ENCODE assay signal across 18 cellular contexts in the genomic region with DNA sequence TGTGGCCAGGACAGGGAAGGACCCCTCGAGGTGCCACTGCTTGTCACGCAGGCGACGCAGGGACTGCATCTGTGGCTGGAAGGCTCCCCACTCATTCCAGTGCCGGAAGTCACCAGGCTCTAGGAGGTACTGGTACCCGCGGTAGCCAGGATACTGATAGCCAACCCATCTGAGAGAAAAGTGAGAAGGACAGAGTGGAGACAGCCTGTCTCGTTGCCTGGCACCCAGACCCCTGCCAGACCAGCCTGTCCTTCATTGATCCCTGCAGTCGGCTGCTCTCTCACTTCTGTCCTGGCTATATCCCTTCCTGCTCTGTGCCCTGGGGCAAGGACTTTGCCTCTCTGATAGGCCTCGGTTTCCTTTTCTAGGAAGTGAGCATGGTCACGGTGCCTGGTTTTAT. TPM values are rescaled to one million over a fixed set of nuclear protein-coding genes. Genes with fewer than 3 reads are reported as not detected.
DNase-seq lines count a peak whose midpoint lies in the region; ATAC-seq, FAIRE-seq and TF ChIP-seq lines count a peak whose summit lies in the region.
"Had no signal": no experiment of that assay in that cellular context is flagged by ENCODE, and none has a peak within 500 bp of the region (broad histone marks: within the 10 kb centered on the region; RNA-seq: fewer than 3 reads in every experiment).

No MANE protein-coding gene starts in this region.

- DNase-seq in IMR-90 (no peak), chondrocyte (ENCODE audit: low spot score) (peak; percentile 62), small intestine (peak; percentile 18), dorsolateral prefrontal cortex (no peak), OCI-M2 (lab: John Stamatoyannopoulos, UW; ENCODE audit: unreplicated experiment) (no peak), iPS-NIHi7 (ENCODE audit: extremely low spot score) (no peak)
- DNase-seq: H9; NCI-H1417 treated with DMSO at 0.1 percent for 48 hours; NCI-H1930; NCI-H2171; NCI-H446 treated with DMSO at 0.1 percent for 48 hours; NK-92 treated with Interleukin-12 subunit alpha and Interleukin-12 subunit beta, amount 100 ng/mL, for 24 hours; Right ventricle myocardium superior had no signal

- H4K5ac ChIP-seq in IMR-90 (ENCODE audit: low read depth, low read length), result no peak overlapping the region

- no peak overlapping the region for H3K4me3 ChIP-seq in BLaER1 treated with 17β-estradiol and CSF1 and Interleukin-3, amounts not matched to agents 10 nM and 100 nM
- H3K4me3 ChIP-seq in IMR-90 (ENCODE audit: insufficient read depth, low read depth, low read length) (no peak overlapping the region), small intestine (ENCODE audit: low read depth in 1 of 2, low read length in 2 of 2) (no peak overlapping the region), dorsolateral prefrontal cortex (no peak overlapping the region)

- H3K4me2 ChIP-seq in BLaER1 treated with 17β-estradiol and CSF1 and Interleukin-3, amounts not matched to agents 10 nM and 100 nM, result peak overlapping the region in 6 of 11 experiments; percentile 4 to 45 (median 11); a peak in 7 of 22 replicates
- H3K4me2 ChIP-seq in IMR-90 (ENCODE audit: low read depth, low read length), result no peak overlapping the region
- H3K4me2 ChIP-seq: KMS-11 had no signal

- peaks cover 20% of the 10 kb centered on the region for H3K27me3 Mint-ChIP-seq in chondrocyte (ENCODE audit: low read depth)

- H2BK15ac ChIP-seq in IMR-90 (ENCODE audit: low read depth, low read length), result no peak overlapping the region

- no peak for FAIRE-seq in small intestine (lab: Jason Lieb, UNC)

- H3K4me3 Mint-ChIP-seq in chondrocyte (ENCODE audit: unreplicated experiment), result no peak overlapping the region
- H3K4me3 Mint-ChIP-seq: CD14-positive monocyte, H9 had no signal

- ATAC-seq in IMR-90 (ENCODE audit: low read depth), result no peak

- H3K79me1 ChIP-seq in IMR-90 (ENCODE audit: low read depth in 1 of 2, low read length in 2 of 2), result no peaks in the 10 kb centered on the region

- in situ Hi-C loops in IMR-90 (cut with MboI; ENCODE audit: low sequenced_read_pairs), result loop anchor here (10.0 kb wide), 1 partner anchor 65 kb away; no protein-coding TSS in a partner anchor

- no peak overlapping the region for H2AK5ac ChIP-seq in IMR-90 (ENCODE audit: low read depth, low read length)

- H3K4me1 ChIP-seq in BLaER1 treated with 17β-estradiol and CSF1 and Interleukin-3, amounts not matched to agents 10 nM and 100 nM, result peaks cover 0 to 28% (median 17%) of the 10 kb centered on the region in 10 experiments; a peak in 17 of 20 replicates
- no peaks in the 10 kb centered on the region for H3K4me1 ChIP-seq in IMR-90 (ENCODE audit: control insufficient read depth, insufficient read depth, low read length)
- no peaks in the 10 kb centered on the region for H3K4me1 ChIP-seq in small intestine (ENCODE audit: control insufficient read depth in 2 of 2, insufficient read depth in 1 of 2, low read depth in 1 of 2, low read length in 1 of 2)

- no peak overlapping the region for H2BK120ac ChIP-seq in IMR-90 (ENCODE audit: low read depth, low read length)

- no peak for TF ChIP-seq POLR2A in IMR-90 (IDR thresholded peaks at IDR 0.05; ENCODE audit: low read depth, low read length)

- no peaks in the 10 kb centered on the region for H3K9me3 ChIP-seq in BLaER1 treated with 17β-estradiol and CSF1 and Interleukin-3, amounts not matched to agents 10 nM and 100 nM (replicated peaks in 1 of 11)
- H3K9me3 ChIP-seq in IMR-90 (ENCODE audit: control insufficient read depth, insufficient read depth, low read length) (no peaks in the 10 kb centered on the region), small intestine (ENCODE audit: control insufficient read depth, low read depth) (no peaks in the 10 kb centered on the region)

- WGBS in IMR-90 (ENCODE audit: extremely low coverage in 2 of 2, insufficient read length in 1 of 2), 2 experiments, result 80% methylated on average over 1 of the region's 11 CpGs; no CpG with 5 or more reads in 1 of the 2 experiments
- WGBS in small intestine, 3 donors, result 78 to 85% (median 81%) methylated on average over 11 of the region's 11 CpGs

- H3K9ac ChIP-seq in BLaER1 treated with 17β-estradiol and CSF1 and Interleukin-3, amounts not matched to agents 10 nM and 100 nM, result no peak overlapping the region
- no peak overlapping the region for H3K9ac ChIP-seq in IMR-90 (ENCODE audit: low read depth, low read length)
- H3K9ac ChIP-seq: KMS-11 had no signal

- H3K27me3 ChIP-seq in BLaER1 treated with 17β-estradiol and CSF1 and Interleukin-3, amounts not matched to agents 10 nM and 100 nM, result no peaks in the 10 kb centered on the region
- peaks cover 28% of the 10 kb centered on the region for H3K27me3 ChIP-seq in IMR-90 (ENCODE audit: control insufficient read depth, insufficient read depth, low read length)
- H3K27me3 ChIP-seq in small intestine (ENCODE audit: control insufficient read depth in 2 of 2, insufficient read depth in 2 of 2, low read length in 2 of 2), result no peaks in the 10 kb centered on the region
- H3K27me3 ChIP-seq in dorsolateral prefrontal cortex, result no peaks in the 10 kb centered on the region

- no peak overlapping the region for H3K18ac ChIP-seq in IMR-90 (ENCODE audit: low read depth, low read length)

- H4K91ac ChIP-seq in IMR-90 (ENCODE audit: insufficient read depth, low read depth, low read length), result no peak overlapping the region

- H3K9me3 Mint-ChIP-seq in chondrocyte (ENCODE audit: low read depth), result no peaks in the 10 kb centered on the region
- H3K9me3 Mint-ChIP-seq: H9 had no signal

- H3K14ac ChIP-seq in IMR-90 (replicated peaks; ENCODE audit: low read depth, low read length), result no peak overlapping the region

- no peak for TF ChIP-seq RAD21 in IMR-90 (IDR thresholded peaks at IDR 0.05; ENCODE audit: low read length)

- H3K36me3 Mint-ChIP-seq in chondrocyte (ENCODE audit: low read depth), result no peaks in the 10 kb centered on the region
- H3K36me3 Mint-ChIP-seq: CD14-positive monocyte had no signal

- TF ChIP-seq CTCF in IMR-90 (conservative IDR thresholded peaks at IDR 0.05; ENCODE audit: low read depth, low read length) (no peak), chondrocyte (IDR thresholded peaks at IDR 0.05) (no peak), dorsolateral prefrontal cortex (IDR thresholded peaks at IDR 0.05 in 54 of 56, conservative IDR thresholded peaks at IDR 0.05 in 2 of 56; ENCODE audit: low read depth in 1 of 56, partially characterized antibody in 56 of 56) (no peak)

- no peak overlapping the region for H2BK20ac ChIP-seq in IMR-90 (ENCODE audit: low read depth, low read length)

- H3K36me3 ChIP-seq in BLaER1 treated with 17β-estradiol and CSF1 and Interleukin-3, amounts not matched to agents 10 nM and 100 nM, result no peaks in the 10 kb centered on the region
- no peaks in the 10 kb centered on the region for H3K36me3 ChIP-seq in IMR-90 (ENCODE audit: control insufficient read depth, insufficient read depth, low read length)
- H3K36me3 ChIP-seq in small intestine (ENCODE audit: control insufficient read depth in 2 of 2, insufficient read depth in 2 of 2, low read length in 2 of 2), result no peaks in the 10 kb centered on the region

- H3K23ac ChIP-seq in IMR-90 (ENCODE audit: low read depth, low read length), result no peak overlapping the region

- H3K56ac ChIP-seq in IMR-90 (ENCODE audit: extremely low read depth, insufficient read depth, low read length), result no peak overlapping the region

- no peak overlapping the region for H2AK9ac ChIP-seq in IMR-90 (replicated peaks; ENCODE audit: low read depth, low read length, poor library complexity)

- no TSS peak for BruUV-seq in IMR-90 (replicated peaks; lab: Mats Ljungman, UMichigan)

- peaks cover 2% of the 10 kb centered on the region; the same call in 1 of the 2 replicates for H3K9me1 ChIP-seq in IMR-90 (ENCODE audit: insufficient read depth, low read length)

- no peak overlapping the region for H3K4ac ChIP-seq in IMR-90 (ENCODE audit: low read depth, low read length)

- POLR2A ChIA-PET in IMR-90 (lab: Charles Lee; ENCODE audit: unreplicated experiment), result no interaction called here

- no peaks in the 10 kb centered on the region for H4K20me1 ChIP-seq in BLaER1 treated with 17β-estradiol and CSF1 and Interleukin-3, amounts not matched to agents 10 nM and 100 nM
- no peaks in the 10 kb centered on the region for H4K20me1 ChIP-seq in IMR-90 (ENCODE audit: insufficient read depth, low read length)

- H2AFZ ChIP-seq in IMR-90 (replicated peaks; ENCODE audit: low read length, poor library complexity), result peak overlapping the region; percentile 13

- H3K27ac ChIP-seq in BLaER1 treated with 17β-estradiol and CSF1 and Interleukin-3, amounts not matched to agents 10 nM and 100 nM, result no peak overlapping the region
- H3K27ac ChIP-seq in IMR-90 (ENCODE audit: insufficient read depth, low read length), result no peak overlapping the region
- H3K27ac ChIP-seq in small intestine (ENCODE audit: low read depth in 1 of 2, low read length in 1 of 2), result no peak overlapping the region
- no peak overlapping the region for H3K27ac ChIP-seq in dorsolateral prefrontal cortex
- H3K27ac ChIP-seq: KMS-11 had no signal

- CTCF ChIA-PET in IMR-90 (lab: Yijun Ruan, JAX), result no interaction called here

- no peak overlapping the region for H2BK5ac ChIP-seq in IMR-90 (ENCODE audit: low read depth, low read length, poor library complexity, severe bottlenecking)

- H3K4me1 Mint-ChIP-seq in chondrocyte (ENCODE audit: low read depth), result no peaks in the 10 kb centered on the region

- intact Hi-C loops in IMR-90 (cut with micrococcal nuclease) (no loop called here), dorsolateral prefrontal cortex (cut with DNase I) (no loop called here)

- no peak overlapping the region for H3K27ac Mint-ChIP-seq in chondrocyte (ENCODE audit: unreplicated experiment)
- H3K27ac Mint-ChIP-seq: H9 had no signal

- H4K8ac ChIP-seq in IMR-90 (ENCODE audit: low read depth in 2 of 2, low read length in 2 of 2), result no peak overlapping the region

- dilution Hi-C loops in IMR-90 (cut with HindIII; ENCODE audit: low sequenced_read_pairs, unreplicated experiment), result no loop called here

RNA-seq across cellular contexts. Expression of a gene that starts 9.6 kb away (rescaled TPM):
- total RNA-seq in IMR-90 (2012; rRNA removed) (41.7 and 42.5 TPM in 2 replicates), chondrocyte (75.8 to 80.3 TPM (median 77.1 TPM) in 3 replicates), dorsolateral prefrontal cortex (10 to 100 TPM; 17.2 to 54.7 (median 31.9) TPM)
- polyA plus RNA-seq in IMR-90 (2012; rRNA removed) (63.6 and 81.1 TPM in 2 replicates), small intestine (10 to 100 TPM in 1 of 3 donors, 1 to 10 TPM in 2; 6.3 to 25.3 (median 7.8) TPM)
- polyA plus RNA-seq in IMR-90 (2012; cell fraction: cytosol; rRNA removed), result 84.8 and 101 TPM in 2 replicates
- polyA plus RNA-seq in IMR-90 (2012; cell fraction: nucleus; rRNA removed; ENCODE audit: low replicate concordance), result 50.0 and 85.2 TPM in 2 replicates

RNA-seq across cellular contexts. Expression of a gene that starts 18.3 kb away (rescaled TPM):
- total RNA-seq in IMR-90 (2012; rRNA removed), result not detected in 2 replicates
- polyA plus RNA-seq in IMR-90 (2012; rRNA removed), result not detected in 2 replicates
- polyA plus RNA-seq in IMR-90 (2012; cell fraction: cytosol; rRNA removed), result not detected in 2 replicates
- not detected in 2 replicates for polyA plus RNA-seq in IMR-90 (2012; cell fraction: nucleus; rRNA removed; ENCODE audit: low replicate concordance)
- total RNA-seq in chondrocyte, result not detected in 3 replicates
- polyA plus RNA-seq in small intestine, result under 1 TPM in 1 of 3 donors, not detected in 2; 0.75 TPM
- 1 to 10 TPM in 78 of 120 experiments, under 1 TPM in 27, not detected in 15; 0.47 to 4.9 (median 1.6) TPM for total RNA-seq in dorsolateral prefrontal cortex
- total RNA-seq: T-helper 1 cell treated with Interleukin-12 subunit alpha and Interleukin-12 subunit beta and Interleukin-4 antibody, amounts not matched to agents 30 ng/mL and 1 ng/mL, for 36 hours had no signal

RNA-seq across cellular contexts. Expression of a gene that starts 22.3 kb away (rescaled TPM):
- total RNA-seq in IMR-90 (2012; rRNA removed) (not detected in 2 replicates), chondrocyte (not detected in 3 replicates), dorsolateral prefrontal cortex (1 to 10 TPM in 3 of 120 experiments, under 1 TPM in 4, not detected in 113; 0.62 to 1.3 (median 0.96) TPM)
- polyA plus RNA-seq in IMR-90 (2012; rRNA removed) (not detected in 2 replicates), small intestine (under 1 TPM in 1 of 3 donors, not detected in 2; 0.10 TPM)
- not detected in 2 replicates for polyA plus RNA-seq in IMR-90 (2012; cell fraction: cytosol; rRNA removed)
- polyA plus RNA-seq in IMR-90 (2012; cell fraction: nucleus; rRNA removed; ENCODE audit: low replicate concordance), result not detected in 2 replicates
- total RNA-seq: OCI-LY7, Right ventricle myocardium superior had no signal
- polyA plus RNA-seq: CD14-positive monocyte had no signal

RNA-seq across cellular contexts. Expression of a gene that starts 57.9 kb away (rescaled TPM):
- total RNA-seq in IMR-90 (2012; rRNA removed) (0.54 and 1.1 TPM in 2 replicates), chondrocyte (2.5 to 6.2 TPM (median 3.5 TPM) in 3 replicates), dorsolateral prefrontal cortex (100 to 1,000 TPM in 119 of 120 experiments, 10 to 100 TPM in 1; 94.5 to 482 (median 304) TPM)
- polyA plus RNA-seq in IMR-90 (2012; rRNA removed) (0.29 and 0.65 TPM in 2 replicates), small intestine (1 to 10 TPM in 1 of 3 donors, under 1 TPM in 1, not detected in 1; 0.27 to 1.3 TPM)
- polyA plus RNA-seq in IMR-90 (2012; cell fraction: cytosol; rRNA removed), result 0.03 and 0.09 TPM in 2 replicates
- 2.9 and 11.6 TPM in 2 replicates for polyA plus RNA-seq in IMR-90 (2012; cell fraction: nucleus; rRNA removed; ENCODE audit: low replicate concordance)

Comparison
In these comparisons a context has a peak if more than half of its experiments do, and no peak if none do; other contexts are left out.
1. DNase-seq: peak in chondrocyte (single experiment) and small intestine (single experiment); none in IMR-90 (single experiment), dorsolateral prefrontal cortex (0 of 10), OCI-M2 (single experiment) and iPS-NIHi7 (single experiment).